Comparison of ENCODE assay signal across 8 cellular contexts in genomic region chr6:27156874-27157460, GRCh38.
DNase-seq lines count a peak whose midpoint lies in the region; ATAC-seq, FAIRE-seq and TF ChIP-seq lines count a peak whose summit lies in the region.

No MANE protein-coding gene starts in this region.

- no peaks in the 10 kb centered on the region for H3K36me3 ChIP-seq in GM06990 (ENCODE audit: control insufficient read depth, insufficient read depth, low read length)
- H3K36me3 ChIP-seq in MM.1S (replicated peaks; ENCODE audit: insufficient read depth, low read length) = no peaks in the 10 kb centered on the region
- H3K36me3 ChIP-seq in endothelial cell of umbilical vein (ENCODE audit: control insufficient read depth in 2 of 2, extremely low read depth in 1 of 2, insufficient read depth in 2 of 2, low read length in 2 of 2) = no peaks in the 10 kb centered on the region
- no peaks in the 10 kb centered on the region for H3K36me3 ChIP-seq in ovary

- H3K27me3 ChIP-seq in GM06990 (replicated peaks; ENCODE audit: control insufficient read depth, insufficient read depth, low read length) (no peaks in the 10 kb centered on the region; the same call in 1 of the 2 replicates), MM.1S (replicated peaks; ENCODE audit: insufficient read depth, low read length) (no peaks in the 10 kb centered on the region), endothelial cell of umbilical vein (ENCODE audit: control insufficient read depth in 2 of 2, insufficient read depth in 2 of 2, low read length in 2 of 2) (peaks cover 8 to 11% of the 10 kb centered on the region in 2 experiments), ovary (no peaks in the 10 kb centered on the region)

- H3F3A ChIP-seq in MM.1S (ENCODE audit: insufficient read depth, low read length) = peaks cover 19% of the 10 kb centered on the region

- peaks cover 12% of the 10 kb centered on the region for H3K4me1 ChIP-seq in MM.1S (ENCODE audit: low read length)
- peaks cover 10% of the 10 kb centered on the region for H3K4me1 ChIP-seq in endothelial cell of umbilical vein (ENCODE audit: control insufficient read depth, extremely low read depth, insufficient read depth, low read length)
- no peaks in the 10 kb centered on the region for H3K4me1 ChIP-seq in ovary (ENCODE audit: insufficient read depth)

- dilution Hi-C loops in endothelial cell of umbilical vein (cut with MboI; ENCODE audit: extremely low pct_ligation_motif_present, low sequenced_read_pairs) = no loop called here

- no peak for TF ChIP-seq POLR2A in endothelial cell of umbilical vein (IDR thresholded peaks at IDR 0.05; ENCODE audit: low read depth, low read length)
- TF ChIP-seq POLR2A in ovary (IDR thresholded peaks at IDR 0.05) = no peak

- H3K4me2 ChIP-seq in MM.1S (ENCODE audit: low read depth, low read length) (peak overlapping the region; percentile 98), endothelial cell of umbilical vein (ENCODE audit: insufficient read depth, low read length) (peak overlapping the region; percentile 81)

- no peak for FAIRE-seq in endothelial cell of umbilical vein (lab: Jason Lieb, UNC)

- peak overlapping the region; percentile 70 for H3K4me3 ChIP-seq in GM06990 (replicated peaks; ENCODE audit: low read depth, low read length)
- peak overlapping the region; percentile 72 for H3K4me3 ChIP-seq in MM.1S (ENCODE audit: low read length)
- peak overlapping the region in 2 of 3 experiments; percentile 30 to 64 for H3K4me3 ChIP-seq in endothelial cell of umbilical vein (replicated peaks in 1 of 3; ENCODE audit: insufficient read depth in 1 of 3, low read depth in 1 of 3, low read length in 3 of 3)
- H3K4me3 ChIP-seq in ovary = peak overlapping the region; percentile 36

- H3K79me2 ChIP-seq in MM.1S (ENCODE audit: low read length) (no peaks in the 10 kb centered on the region), endothelial cell of umbilical vein (ENCODE audit: control insufficient read depth, insufficient read depth, low read length) (no peaks in the 10 kb centered on the region)

- CTCF ChIA-PET in endothelial cell of umbilical vein (lab: Charles Lee) = interaction anchor here (0.6 to 5.3 kb wide), 5 partner anchors 10 to 584 kb away, joined by 3 to 55 read pairs (median 4); a partner anchor contains a TSS

- peak overlapping the region; percentile 34; the same call in 1 of the 2 replicates for H3K27ac ChIP-seq in MM.1S (ENCODE audit: low read length)
- H3K27ac ChIP-seq in endothelial cell of umbilical vein (ENCODE audit: insufficient read depth, low read depth, low read length) = no peak overlapping the region
- H3K27ac ChIP-seq in ovary = peak overlapping the region in 1 of 2 donors; percentile 47

- intact Hi-C loops in endothelial cell of umbilical vein (cut with micrococcal nuclease) = no loop called here
- intact Hi-C loops in ovary (cut with DNase I) = loop anchor here in 1 of 4 donors (10.0 kb wide), 1 partner anchor 738 kb away; a partner anchor contains a TSS

- H4K20me1 ChIP-seq in MM.1S (ENCODE audit: insufficient read depth, low read length) (no peaks in the 10 kb centered on the region), endothelial cell of umbilical vein (replicated peaks; ENCODE audit: control insufficient read depth, extremely low read depth, insufficient read depth, low read length) (no peaks in the 10 kb centered on the region)

- H3K9me1 ChIP-seq in endothelial cell of umbilical vein (replicated peaks; ENCODE audit: control insufficient read depth, extremely low read depth, insufficient read depth, low read length) = no peaks in the 10 kb centered on the region

- H2AFZ ChIP-seq in MM.1S (ENCODE audit: low read length) (peak overlapping the region; percentile 83), endothelial cell of umbilical vein (ENCODE audit: low read depth, low read length) (peak overlapping the region; percentile 92)

- no peak for ATAC-seq in GM21717 (IDR thresholded peaks at IDR 0.05; ENCODE audit: unreplicated experiment)

- POLR2A ChIA-PET in endothelial cell of umbilical vein (lab: Charles Lee) = interaction anchor here (0.7 kb wide), 1 partner anchor 522 kb away, joined by 9 read pairs; no protein-coding TSS in a partner anchor

- H3K9me3 ChIP-seq in MM.1S (replicated peaks; ENCODE audit: insufficient read depth, low read length) (no peaks in the 10 kb centered on the region), endothelial cell of umbilical vein (replicated peaks; ENCODE audit: control insufficient read depth, insufficient read depth, low read length) (no peaks in the 10 kb centered on the region), ovary (no peaks in the 10 kb centered on the region)

- TF ChIP-seq EP300 in ovary (IDR thresholded peaks at IDR 0.05) = no peak

- TF ChIP-seq CTCF in GM06990 (IDR thresholded peaks at IDR 0.05; ENCODE audit: insufficient read depth, low read length, poor library complexity, severe bottlenecking) (no peak), MM.1S (IDR thresholded peaks at IDR 0.05; ENCODE audit: low read length) (no peak), endothelial cell of umbilical vein (IDR thresholded peaks at IDR 0.05; ENCODE audit: extremely low read depth in 1 of 2, insufficient read depth in 1 of 2, low read depth in 1 of 2, low read length in 2 of 2) (no peak), ovary (IDR thresholded peaks at IDR 0.05) (no peak)

- no peak for DNase-seq in GM06990 (ENCODE audit: extremely low read depth, insufficient read length)
- DNase-seq in MM.1S = no peak
- no peak for DNase-seq in endothelial cell of umbilical vein (ENCODE audit: low read depth, low spot score)
- DNase-seq in ovary = no peak
- DNase-seq in amniotic stem cell (lab: John Stamatoyannopoulos, UW) = no peak
- DNase-seq in LoVo (ENCODE audit: low spot score) = no peak
- no peak for DNase-seq in NCI-H1930 (lab: John Stamatoyannopoulos, UW)

- no TSS peak for BruUV-seq in endothelial cell of umbilical vein (replicated peaks; lab: Mats Ljungman, UMichigan)

- H3K9me2 ChIP-seq in MM.1S (replicated peaks; ENCODE audit: insufficient read depth, low read length) = no peaks in the 10 kb centered on the region

- 27 to 28% (median 27%) methylated on average over 15 of the region's 15 CpGs for WGBS in ovary, 3 donors

- H3K9ac ChIP-seq in MM.1S (ENCODE audit: low read length) = peak overlapping the region; percentile 47; the same call in 1 of the 2 replicates
- no peak overlapping the region for H3K9ac ChIP-seq in endothelial cell of umbilical vein (replicated peaks; ENCODE audit: extremely low read depth, insufficient read depth, low read length)

TF ChIP-seq in endothelial cell of umbilical vein, 7 proteins besides CTCF, POLR2A, EP300 and RAD21:
- no peak for TF ChIP-seq EZH2 (IDR thresholded peaks at IDR 0.05; ENCODE audit: borderline replicate concordance, low read depth, low read length, severe bottlenecking)
